Comparison of ENCODE assay signal across 14 cellular contexts in genomic region chr2:155546715-155547555, GRCh38.
DNase-seq lines count a peak whose midpoint lies in the region; ATAC-seq and TF ChIP-seq lines count a peak whose summit lies in the region.
"Had no signal": no experiment of that assay in that cellular context is flagged by ENCODE, and none has a peak within 500 bp of the region (broad histone marks: within the 10 kb centered on the region; RNA-seq: fewer than 3 reads in every experiment).

No MANE protein-coding gene starts in this region.

- no peaks in the 10 kb centered on the region for H3K27me3 Mint-ChIP-seq in activated CD8-positive, alpha-beta memory T cell treated with anti-CD3 and anti-CD28 coated beads, Interleukin-2, amount 10 ng/mL, durations not matched to agents 7 days and 5 days
- no peaks in the 10 kb centered on the region for H3K27me3 Mint-ChIP-seq in type B pancreatic cell
- H3K27me3 Mint-ChIP-seq: activated CD4-positive, alpha-beta memory T cell treated with anti-CD3 and anti-CD28 coated beads for 36 hours; CD4-positive, CD25-positive, alpha-beta regulatory T cell had no signal

- H3K4me1 ChIP-seq in Karpas-422 (ENCODE audit: low read length) = 0 out of 2 replicates have a peak, but pooled peaks cover 3% of the 10 kb centered on the region
- no peaks in the 10 kb centered on the region for H3K4me1 ChIP-seq in adipocyte (ENCODE audit: control insufficient read depth, insufficient read depth, low read length)
- H3K4me1 ChIP-seq in muscle layer of duodenum (ENCODE audit: control insufficient read depth in 1 of 2, insufficient read depth in 2 of 2, low read length in 2 of 2) = no peaks in the 10 kb centered on the region
- H3K4me1 ChIP-seq: tibial artery had no signal

- H3K79me2 ChIP-seq in Karpas-422 (ENCODE audit: low read length) = no peaks in the 10 kb centered on the region

- ATAC-seq in activated CD8-positive, alpha-beta memory T cell treated with anti-CD3 and anti-CD28 coated beads, Interleukin-2, amount 10 ng/mL, durations not matched to agents 7 days and 5 days = no peak
- no peak for ATAC-seq in stimulated activated naive CD8-positive, alpha-beta T cell treated with anti-CD3 and anti-CD28 coated beads, Interleukin-15, Interleukin-2, amounts not matched to agents 100 U/mL and 50 U/mL, for 24 hours
- ATAC-seq in GM18858 (IDR thresholded peaks at IDR 0.05; ENCODE audit: unreplicated experiment) = no peak
- ATAC-seq: activated naive CD4-positive, alpha-beta T cell treated with anti-CD3 and anti-CD28 coated beads, Interleukin-2, amount 50 U/mL, for 72 hours had no signal

- no peaks in the 10 kb centered on the region for H3K4me1 Mint-ChIP-seq in activated CD8-positive, alpha-beta memory T cell treated with anti-CD3 and anti-CD28 coated beads, Interleukin-2, amount 10 ng/mL, durations not matched to agents 7 days and 5 days
- peaks cover 6% of the 10 kb centered on the region for H3K4me1 Mint-ChIP-seq in type B pancreatic cell (ENCODE audit: unreplicated experiment)

- H2AFZ ChIP-seq in Karpas-422 (ENCODE audit: low read length) = peak overlapping the region; percentile 32; the same call in 1 of the 2 replicates

- no peaks in the 10 kb centered on the region for H3K36me3 Mint-ChIP-seq in activated CD8-positive, alpha-beta memory T cell treated with anti-CD3 and anti-CD28 coated beads, Interleukin-2, amount 10 ng/mL, durations not matched to agents 7 days and 5 days
- H3K36me3 Mint-ChIP-seq in type B pancreatic cell = no peaks in the 10 kb centered on the region
- H3K36me3 Mint-ChIP-seq: activated CD4-positive, alpha-beta memory T cell treated with anti-CD3 and anti-CD28 coated beads for 36 hours; activated naive CD4-positive, alpha-beta T cell treated with anti-CD3 and anti-CD28 coated beads, Interleukin-2, amount 50 U/mL, for 72 hours; CD4-positive, CD25-positive, alpha-beta regulatory T cell had no signal

- H3K9me3 ChIP-seq in Karpas-422 (ENCODE audit: low read length) (peaks cover 10% of the 10 kb centered on the region), adipocyte (ENCODE audit: control insufficient read depth, low read length) (no peaks in the 10 kb centered on the region), muscle layer of duodenum (ENCODE audit: control insufficient read depth in 1 of 2, low read length in 2 of 2) (no peaks in the 10 kb centered on the region)
- H3K9me3 ChIP-seq: tibial artery had no signal

- H3K27me3 ChIP-seq in Karpas-422 (ENCODE audit: low read length) (no peaks in the 10 kb centered on the region), adipocyte (replicated peaks; ENCODE audit: control insufficient read depth, insufficient read depth, low read length) (no peaks in the 10 kb centered on the region), muscle layer of duodenum (ENCODE audit: low read depth, low read length) (no peaks in the 10 kb centered on the region)
- H3K27me3 ChIP-seq: tibial artery had no signal

- no peaks in the 10 kb centered on the region for H3K36me3 ChIP-seq in Karpas-422 (ENCODE audit: insufficient read depth, low read length)
- no peaks in the 10 kb centered on the region for H3K36me3 ChIP-seq in adipocyte (ENCODE audit: control insufficient read depth, insufficient read depth, low read length, severe bottlenecking)
- no peaks in the 10 kb centered on the region for H3K36me3 ChIP-seq in muscle layer of duodenum (ENCODE audit: control insufficient read depth in 1 of 2, insufficient read depth in 2 of 2, low read length in 2 of 2)
- H3K36me3 ChIP-seq: tibial artery had no signal

- H3K4me3 ChIP-seq in Karpas-422 (ENCODE audit: low read length) (0 out of 2 replicates have a peak overlapping the region, but pooled peaks have one; percentile 25), adipocyte (ENCODE audit: low read length) (peak overlapping the region; percentile 77), muscle layer of duodenum (ENCODE audit: low read depth in 1 of 2, low read length in 2 of 2) (peak overlapping the region; percentile 20 to 47)

- H3K9ac ChIP-seq in Karpas-422 (ENCODE audit: low read length) = no peak overlapping the region
- no peak overlapping the region for H3K9ac ChIP-seq in adipocyte (ENCODE audit: low read length)

- H3K27ac ChIP-seq in Karpas-422 (ENCODE audit: low read length) = no peak overlapping the region
- no peak overlapping the region for H3K27ac ChIP-seq in muscle layer of duodenum (ENCODE audit: low read length)
- H3K27ac ChIP-seq: tibial artery had no signal

- H3K4me3 Mint-ChIP-seq in activated CD8-positive, alpha-beta memory T cell treated with anti-CD3 and anti-CD28 coated beads, Interleukin-2, amount 10 ng/mL, durations not matched to agents 7 days and 5 days = no peak overlapping the region
- H3K4me3 Mint-ChIP-seq in type B pancreatic cell = no peak overlapping the region
- H3K4me3 Mint-ChIP-seq: activated CD4-positive, alpha-beta memory T cell treated with anti-CD3 and anti-CD28 coated beads for 36 hours had no signal

- no peaks in the 10 kb centered on the region for H3K9me2 ChIP-seq in Karpas-422 (replicated peaks; ENCODE audit: insufficient read depth, low read length)

- TF ChIP-seq CTCF in type B pancreatic cell (conservative IDR thresholded peaks at IDR 0.05) = no peak

- H3K27ac Mint-ChIP-seq in activated CD8-positive, alpha-beta memory T cell treated with anti-CD3 and anti-CD28 coated beads, Interleukin-2, amount 10 ng/mL, durations not matched to agents 7 days and 5 days = no peak overlapping the region
- H3K27ac Mint-ChIP-seq in type B pancreatic cell = no peak overlapping the region
- H3K27ac Mint-ChIP-seq: activated CD4-positive, alpha-beta memory T cell treated with anti-CD3 and anti-CD28 coated beads for 36 hours; activated naive CD4-positive, alpha-beta T cell treated with anti-CD3 and anti-CD28 coated beads, Interleukin-2, amount 50 U/mL, for 72 hours; CD4-positive, CD25-positive, alpha-beta regulatory T cell had no signal

- DNase-seq in AG08396 (ENCODE audit: low spot score) = peak; percentile 1
- no peak for DNase-seq in Karpas-422
- DNase-seq in adipocyte (ENCODE audit: low read depth) = no peak
- DNase-seq in activated CD8-positive, alpha-beta memory T cell treated with anti-CD3 and anti-CD28 coated beads, Interleukin-2, amount 10 ng/mL, durations not matched to agents 7 days and 5 days = no peak
- no peak for DNase-seq in stimulated activated naive CD8-positive, alpha-beta T cell treated with anti-CD3 and anti-CD28 coated beads, Interleukin-15, Interleukin-2, amounts not matched to agents 100 U/mL and 50 U/mL, for 24 hours
- DNase-seq in type B pancreatic cell (ENCODE audit: extremely low spot score, unreplicated experiment) = no peak
- DNase-seq: activated CD4-positive, alpha-beta memory T cell treated with anti-CD3 and anti-CD28 coated beads for 36 hours; dermis blood vessel endothelial cell; glutamatergic neuron; tibial artery had no signal

- CTCF ChIA-PET in activated CD8-positive, alpha-beta memory T cell treated with anti-CD3 and anti-CD28 coated beads, Interleukin-2, amount 10 ng/mL, durations not matched to agents 7 days and 5 days (lab: Charles Lee) = no interaction called here

- H4K20me1 ChIP-seq in Karpas-422 (ENCODE audit: insufficient read depth, low read depth, low read length) = no peaks in the 10 kb centered on the region

- peak overlapping the region; percentile 11 for H3K4me2 ChIP-seq in Karpas-422 (ENCODE audit: low read depth, low read length, poor library complexity, severe bottlenecking)

- H3K9me3 Mint-ChIP-seq in activated CD8-positive, alpha-beta memory T cell treated with anti-CD3 and anti-CD28 coated beads, Interleukin-2, amount 10 ng/mL, durations not matched to agents 7 days and 5 days (ENCODE audit: low read depth) = no peaks in the 10 kb centered on the region
- H3K9me3 Mint-ChIP-seq in type B pancreatic cell = no peaks in the 10 kb centered on the region
- H3K9me3 Mint-ChIP-seq: activated CD4-positive, alpha-beta memory T cell treated with anti-CD3 and anti-CD28 coated beads for 36 hours had no signal

Comparison
In these comparisons a context has a peak if more than half of its experiments do, and no peak if none do; other contexts are left out.
1. H3K4me3 ChIP-seq: peak in every context shown above with its lines; median percentile 77 in adipocyte; 34 in muscle layer of duodenum; 25 in Karpas-422.